In genomic region chr14:58107947-58108552, GRCh38 we compare ENCODE assay signal across 9 cellular contexts. TPM values are rescaled to one million over a fixed set of nuclear protein-coding genes. Genes with fewer than 3 reads are reported as not detected.
DNase-seq lines count a peak whose midpoint lies in the region; ATAC-seq and TF ChIP-seq lines count a peak whose summit lies in the region.
"Had no signal": no experiment of that assay in that cellular context is flagged by ENCODE, and none has a peak within 500 bp of the region (broad histone marks: within the 10 kb centered on the region; RNA-seq: fewer than 3 reads in every experiment).

No MANE protein-coding gene starts in this region.

- no peaks in the 10 kb centered on the region for H3K27me3 ChIP-seq in Caco-2 (replicated peaks; ENCODE audit: control insufficient read depth, insufficient read depth, low read length)
- no peaks in the 10 kb centered on the region for H3K27me3 ChIP-seq in heart right ventricle
- no peaks in the 10 kb centered on the region for H3K27me3 ChIP-seq in gastrocnemius medialis

- no peaks in the 10 kb centered on the region for H3K36me3 ChIP-seq in Caco-2 (ENCODE audit: control insufficient read depth, insufficient read depth, low read length)
- no peaks in the 10 kb centered on the region for H3K36me3 ChIP-seq in heart right ventricle
- H3K36me3 ChIP-seq in gastrocnemius medialis = no peaks in the 10 kb centered on the region

- H3K4me3 ChIP-seq in Caco-2 (ENCODE audit: low read depth, low read length) (no peak overlapping the region), heart right ventricle (no peak overlapping the region), gastrocnemius medialis (no peak overlapping the region)

- H3K4me3 Mint-ChIP-seq in Caco-2 (ENCODE audit: unreplicated experiment) = no peak overlapping the region

- H3K27ac ChIP-seq in heart right ventricle (no peak overlapping the region), gastrocnemius medialis (no peak overlapping the region)

- WGBS in heart right ventricle, 2 donors = 26 to 31% methylated on average over 4 of the region's 4 CpGs

- intact Hi-C loops in Caco-2 (cut with micrococcal nuclease; ENCODE audit: unreplicated experiment) = loop anchor here (1.0 to 5.0 kb wide), 4 partner anchors 58 to 255 kb away; no protein-coding TSS in a partner anchor
- intact Hi-C loops in heart right ventricle (cut with DNase I) = loop anchor here in 9 of 10 donors (1.0 to 10.0 kb wide), 9 partner anchors 44 to 289 kb away; partner anchors contain the start of genes TOMM20L (in 2 of the 9) and ARMH4 (in 1 of the 9)
- intact Hi-C loops in gastrocnemius medialis (cut with DNase I; ENCODE audit: low total_unique reads) = loop anchor here (2.0 to 10.0 kb wide), 3 partner anchors 59 to 287 kb away; partner anchors contain the start of gene TOMM20L

- no peaks in the 10 kb centered on the region for H3K4me1 Mint-ChIP-seq in Caco-2 (ENCODE audit: low read depth, unreplicated experiment)

- no TSS peak for BruUV-seq in Caco-2 (replicated peaks; lab: Mats Ljungman, UMichigan)

- no peaks in the 10 kb centered on the region for H3K9me3 Mint-ChIP-seq in Caco-2 (ENCODE audit: unreplicated experiment)

- H3K4me1 ChIP-seq in Caco-2 (no peaks in the 10 kb centered on the region), heart right ventricle (peaks cover 0 to 29% (median 9%) of the 10 kb centered on the region in 9 donors), gastrocnemius medialis (no peaks in the 10 kb centered on the region)

- H3K27ac Mint-ChIP-seq in Caco-2 (ENCODE audit: unreplicated experiment) = no peak overlapping the region

- TF ChIP-seq CTCF in Caco-2 (IDR thresholded peaks at IDR 0.05; ENCODE audit: insufficient read depth in 1 of 2, low read depth in 1 of 2, low read length in 1 of 2, severe bottlenecking in 1 of 2, unreplicated experiment in 1 of 2) (peak; percentile 75 to 77), heart right ventricle (IDR thresholded peaks at IDR 0.05) (peak; percentile 71 to 88 (median 82)), gastrocnemius medialis (IDR thresholded peaks at IDR 0.05 in 4 of 5, conservative IDR thresholded peaks at IDR 0.05 in 1 of 5) (peak; percentile 47 to 82 (median 73)), omental fat pad (IDR thresholded peaks at IDR 0.05) (no peak)

- CTCF ChIA-PET in Caco-2 (lab: Charles Lee) (interaction anchor here (0.7 kb wide), 1 partner anchor 61 kb away, joined by 3 read pairs; no protein-coding TSS in a partner anchor), HEK293T (lab: Yijun Ruan, JAX) (interaction anchor here (0.6 to 1.4 kb wide), 4 partner anchors 11 to 58 kb away, joined by 3 to 5 read pairs (median 4); no protein-coding TSS in a partner anchor)

- ATAC-seq in heart right ventricle (peak in 3 of 8 donors; percentile 42 to 66 (median 51)), gastrocnemius medialis (peak in 1 of 2 donors; percentile 39), GM18909 (IDR thresholded peaks at IDR 0.05; ENCODE audit: poor library complexity, unreplicated experiment) (no peak), omental fat pad (ENCODE audit: low FRiP score) (no peak)

- no peaks in the 10 kb centered on the region for H3K9me3 ChIP-seq in Caco-2
- H3K9me3 ChIP-seq in heart right ventricle = no peaks in the 10 kb centered on the region
- no peaks in the 10 kb centered on the region for H3K9me3 ChIP-seq in gastrocnemius medialis

- POLR2A ChIA-PET in Caco-2 (lab: Charles Lee) (no interaction called here), HEK293T (lab: Yijun Ruan, JAX) (no interaction called here)

- in situ Hi-C loops in gastrocnemius medialis (cut with MboI; ENCODE audit: low sequenced_read_pairs in 4 of 4) = loop anchor here (10.0 to 25.0 kb wide), 4 partner anchors 57 to 287 kb away; partner anchors contain the start of gene TOMM20L (in 2 of the 4)

- TF ChIP-seq POLR2A in gastrocnemius medialis (IDR thresholded peaks at IDR 0.05) = no peak

- DNase-seq in Caco-2 (peak in 1 of 2 experiments; percentile 46), HEK293T (ENCODE audit: extremely low spot score) (peak; percentile 44), NCI-H82 (lab: John Stamatoyannopoulos, UW) (peak; percentile 97), heart right ventricle (peak in 1 of 2 donors; percentile 40), gastrocnemius medialis (peak in 1 of 2 donors; percentile 16), omental fat pad (ENCODE audit: low spot score) (no peak)
- peak; percentile 10 for DNase-seq in activated naive CD4-positive, alpha-beta T cell treated with Interleukin-2 at 50 U/mL for 16 hours

- peaks cover 10% of the 10 kb centered on the region for H3K27me3 Mint-ChIP-seq in Caco-2 (ENCODE audit: insufficient read depth, unreplicated experiment)

- H3K36me3 Mint-ChIP-seq in Caco-2 (ENCODE audit: insufficient read depth, unreplicated experiment) = peaks cover 4% of the 10 kb centered on the region

TF ChIP-seq in HEK293T, 16 proteins besides CTCF, POLR2A, EP300 and RAD21:
- TF ChIP-seq ELF4 (IDR thresholded peaks at IDR 0.05) (no peak), NFRKB (IDR thresholded peaks at IDR 0.05) (no peak), CTBP1 (IDR thresholded peaks at IDR 0.05; ENCODE audit: borderline replicate concordance) (no peak), BHLHE40 (IDR thresholded peaks at IDR 0.05; ENCODE audit: borderline replicate concordance) (no peak), SUZ12 (IDR thresholded peaks at IDR 0.05) (no peak), ARNT (IDR thresholded peaks at IDR 0.05) (no peak), TARDBP (IDR thresholded peaks at IDR 0.05) (no peak), FOXA1 (IDR thresholded peaks at IDR 0.05) (no peak), LEF1 (IDR thresholded peaks at IDR 0.05; ENCODE audit: borderline replicate concordance) (no peak), HDGF (IDR thresholded peaks at IDR 0.05; ENCODE audit: borderline replicate concordance) (no peak)

RNA-seq across cellular contexts. Expression of gene ARMH4, which starts 44.0 kb away (rescaled TPM):
- total RNA-seq in Caco-2 (2022) = 0.07 and 0.16 TPM in 2 replicates
- total RNA-seq in heart right ventricle = 10 to 100 TPM in 3 of 10 donors, 1 to 10 TPM in 7; 6.5 to 13.1 (median 9.1) TPM
- 1 to 10 TPM; 1.3 to 1.8 TPM for polyA plus RNA-seq in heart right ventricle
- total RNA-seq in gastrocnemius medialis = 1 to 10 TPM; 1.2 to 3.7 (median 2.0) TPM
- total RNA-seq in omental fat pad = 1 to 10 TPM; 2.3 to 4.6 (median 4.0) TPM
- total RNA-seq: T-helper 2 cell treated with Interferon-gamma antibody and Interleukin-4, amounts not matched to agents 100 ng/mL and 5 ng/mL, for 36 hours had no signal

Comparison
In these comparisons a context has a peak if more than half of its experiments do, and no peak if none do; other contexts are left out.
1. CTCF ChIP-seq: peak in Caco-2 (2 of 2), heart right ventricle (9 of 9) and gastrocnemius medialis (5 of 5); none in omental fat pad (0 of 3).